22 cellular contexts compared by ENCODE assay signal in the genomic region with DNA sequence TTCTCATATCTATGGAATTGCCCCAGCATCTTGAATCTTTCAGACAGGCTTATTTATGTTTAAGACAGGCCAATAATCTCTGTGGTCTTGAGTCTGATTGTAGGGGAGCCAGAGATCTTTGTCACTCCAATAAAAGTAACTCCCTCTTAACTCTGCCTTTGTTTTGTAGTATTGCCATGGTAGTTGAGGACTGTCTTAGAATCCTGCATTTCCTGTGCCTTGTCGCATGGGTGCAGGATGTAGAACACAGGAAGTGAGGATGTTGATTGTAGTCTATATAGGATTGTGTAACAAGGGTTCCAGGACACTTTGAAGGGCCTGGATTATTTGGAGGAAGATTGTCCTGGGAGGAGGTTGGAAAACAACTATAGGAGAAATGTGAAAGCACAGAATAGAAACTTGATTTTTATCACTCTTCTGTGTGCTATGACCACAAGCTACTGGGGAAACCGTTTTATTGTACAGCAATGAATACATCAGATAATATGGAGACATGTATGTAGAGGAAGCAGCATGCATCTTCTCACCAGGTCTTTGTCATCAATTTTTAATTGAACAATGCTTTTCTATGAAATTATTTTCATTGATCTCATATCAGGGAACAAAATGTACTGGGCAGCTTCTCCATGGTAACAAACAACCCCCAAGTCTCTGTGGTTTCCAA.
DNase-seq lines count a peak whose midpoint lies in the region; ATAC-seq lines count a peak whose summit lies in the region.
"Had no signal": no experiment of that assay in that cellular context is flagged by ENCODE, and none has a peak within 500 bp of the region (broad histone marks: within the 10 kb centered on the region; RNA-seq: fewer than 3 reads in every experiment).

No MANE protein-coding gene starts in this region.

- H3K9me3 Mint-ChIP-seq in activated T-cell treated with anti-CD3 and anti-CD28 coated beads, Interleukin-2, amount 50 U/mL, for 4 hours: no peaks in the 10 kb centered on the region
- H3K9me3 Mint-ChIP-seq in activated T-helper 17 cell treated with anti-CD3 and anti-CD28 coated beads, Interleukin-2, amount 50 U/mL, for 72 hours: no peaks in the 10 kb centered on the region
- H3K9me3 Mint-ChIP-seq in naive thymus-derived CD8-positive, alpha-beta T cell: no peaks in the 10 kb centered on the region
- H3K9me3 Mint-ChIP-seq: activated naive CD4-positive, alpha-beta T cell treated with anti-CD3 and anti-CD28 coated beads, Interleukin-2, amount 10 ng/mL, durations not matched to agents 7 days and 5 days had no signal

- POLR2A ChIA-PET in naive thymus-derived CD8-positive, alpha-beta T cell (lab: Charles Lee): interaction anchor here (1.1 kb wide), 1 partner anchor 14 kb away, joined by 3 read pairs; no protein-coding TSS in a partner anchor

- H3K4me3 Mint-ChIP-seq in activated T-cell treated with anti-CD3 and anti-CD28 coated beads, Interleukin-2, amount 50 U/mL, for 4 hours: peak overlapping the region; percentile 14
- no peak overlapping the region for H3K4me3 Mint-ChIP-seq in activated T-helper 17 cell treated with anti-CD3 and anti-CD28 coated beads, Interleukin-2, amount 50 U/mL, for 72 hours
- H3K4me3 Mint-ChIP-seq in naive thymus-derived CD8-positive, alpha-beta T cell: peak overlapping the region in 3 of 10 donors; percentile 0 to 54 (median 3)
- H3K4me3 Mint-ChIP-seq: activated naive CD4-positive, alpha-beta T cell treated with anti-CD3 and anti-CD28 coated beads, Interleukin-2, amount 10 ng/mL, durations not matched to agents 7 days and 5 days; activated T-cell treated with anti-CD3 and anti-CD28 coated beads, Interleukin-2, amount 50 U/mL, for 72 hours; stimulated activated naive B cell treated with anti-CD40 and anti-IgM and Interleukin-4, amounts not matched to agents 10 μg/mL and 1 μg/mL and 100 μg/mL, for 72 hours had no signal

- peaks cover 24% of the 10 kb centered on the region for H3K4me1 Mint-ChIP-seq in activated T-cell treated with anti-CD3 and anti-CD28 coated beads, Interleukin-2, amount 50 U/mL, for 4 hours (ENCODE audit: low read depth)
- peaks cover 22% of the 10 kb centered on the region for H3K4me1 Mint-ChIP-seq in activated T-helper 17 cell treated with anti-CD3 and anti-CD28 coated beads, Interleukin-2, amount 50 U/mL, for 72 hours
- H3K4me1 Mint-ChIP-seq in naive thymus-derived CD8-positive, alpha-beta T cell: peaks cover 18 to 24% (median 23%) of the 10 kb centered on the region in 4 donors

- peak; percentile 51 to 62 for ATAC-seq in activated T-cell treated with anti-CD3 and anti-CD28 coated beads, Interleukin-2, amount 50 U/mL, for 4 hours
- peak; percentile 50 for ATAC-seq in activated T-helper 17 cell treated with anti-CD3 and anti-CD28 coated beads, Interleukin-2, amount 50 U/mL, for 72 hours (replicated peaks)
- peak; percentile 61 to 83 for ATAC-seq in naive thymus-derived CD8-positive, alpha-beta T cell
- no peak for ATAC-seq in GM21367 (IDR thresholded peaks at IDR 0.05; ENCODE audit: unreplicated experiment)
- ATAC-seq: foreskin keratinocyte; heart right ventricle; sciatic nerve; stimulated activated naive B cell treated with anti-CD40 and anti-IgM and Interleukin-4, amounts not matched to agents 10 μg/mL and 1 μg/mL and 100 μg/mL, for 72 hours had no signal

- no peak for DNase-seq in activated T-cell treated with anti-CD3 and anti-CD28 coated beads, Interleukin-2, amount 50 U/mL, for 4 hours
- DNase-seq in activated T-cell treated with anti-CD3 and anti-CD28 coated beads, Interleukin-2, amount 50 U/mL, for 1 hour: no peak
- peak; percentile 24 for DNase-seq in DMS53 treated with DMSO at 0.1 percent for 48 hours (lab: John Stamatoyannopoulos, UW; ENCODE audit: unreplicated experiment)
- peak in 2 of 10 donors; percentile 34 to 35 for DNase-seq in naive thymus-derived CD8-positive, alpha-beta T cell
- DNase-seq in stimulated activated CD4-positive, alpha-beta T cell treated with anti-CD3 and anti-CD28 coated beads, Interleukin-15, amount 100 ng/mL, for 24 hours: no peak
- DNase-seq in foreskin melanocyte: no peak
- DNase-seq: activated CD4-positive, CD25-positive, alpha-beta regulatory T cell treated with anti-CD3 and anti-CD28 coated beads, Interleukin-2, amount 50 U/mL, for 72 hours; activated naive CD4-positive, alpha-beta T cell treated with anti-CD3 and anti-CD28 coated beads, Interleukin-2, amount 10 ng/mL, durations not matched to agents 7 days and 5 days; activated T-cell treated with anti-CD3 and anti-CD28 coated beads, Interleukin-2, amount 50 U/mL, for 72 hours; anterior cingulate cortex; foreskin keratinocyte; heart right ventricle; NCI-H1092; NCI-H1694 treated with DMSO at 0.1 percent for 48 hours; SJCRH30; stimulated activated CD4-positive, alpha-beta T cell treated with anti-CD3 and anti-CD28 coated beads, Interleukin-12 subunit alpha, Interleukin-12 subunit beta, amount 100 ng/mL, for 4 hours; stimulated activated CD4-positive, alpha-beta T cell treated with anti-CD3 and anti-CD28 coated beads, Interleukin-4, amount 100 ng/mL, for 4 hours; stimulated activated naive B cell treated with anti-CD40 and anti-IgM and Interleukin-4, amounts not matched to agents 10 μg/mL and 1 μg/mL and 100 μg/mL, for 72 hours had no signal

- peak overlapping the region; percentile 0 for H3K27ac Mint-ChIP-seq in activated T-helper 17 cell treated with anti-CD3 and anti-CD28 coated beads, Interleukin-2, amount 50 U/mL, for 72 hours
- peak overlapping the region in 7 of 10 donors; percentile 0 to 67 (median 18) for H3K27ac Mint-ChIP-seq in naive thymus-derived CD8-positive, alpha-beta T cell
- H3K27ac Mint-ChIP-seq: activated naive CD4-positive, alpha-beta T cell treated with anti-CD3 and anti-CD28 coated beads, Interleukin-2, amount 10 ng/mL, durations not matched to agents 7 days and 5 days; activated T-cell treated with anti-CD3 and anti-CD28 coated beads, Interleukin-2, amount 50 U/mL, for 72 hours; stimulated activated naive B cell treated with anti-CD40 and anti-IgM and Interleukin-4, amounts not matched to agents 10 μg/mL and 1 μg/mL and 100 μg/mL, for 72 hours had no signal

- no peaks in the 10 kb centered on the region for H3K27me3 Mint-ChIP-seq in activated T-cell treated with anti-CD3 and anti-CD28 coated beads, Interleukin-2, amount 50 U/mL, for 4 hours (ENCODE audit: low read depth)
- no peaks in the 10 kb centered on the region for H3K27me3 Mint-ChIP-seq in activated T-helper 17 cell treated with anti-CD3 and anti-CD28 coated beads, Interleukin-2, amount 50 U/mL, for 72 hours
- H3K27me3 Mint-ChIP-seq in naive thymus-derived CD8-positive, alpha-beta T cell: no peaks in the 10 kb centered on the region
- H3K27me3 Mint-ChIP-seq: progenitor cell of endocrine pancreas had no signal

- H3K36me3 Mint-ChIP-seq in activated T-cell treated with anti-CD3 and anti-CD28 coated beads, Interleukin-2, amount 50 U/mL, for 4 hours (ENCODE audit: insufficient read depth): peaks cover 2% of the 10 kb centered on the region
- H3K36me3 Mint-ChIP-seq in activated T-helper 17 cell treated with anti-CD3 and anti-CD28 coated beads, Interleukin-2, amount 50 U/mL, for 72 hours (ENCODE audit: low read depth): no peaks in the 10 kb centered on the region
- H3K36me3 Mint-ChIP-seq in naive thymus-derived CD8-positive, alpha-beta T cell: no peaks in the 10 kb centered on the region
- H3K36me3 Mint-ChIP-seq: activated naive CD4-positive, alpha-beta T cell treated with anti-CD3 and anti-CD28 coated beads, Interleukin-2, amount 10 ng/mL, durations not matched to agents 7 days and 5 days; stimulated activated naive B cell treated with anti-CD40 and anti-IgM and Interleukin-4, amounts not matched to agents 10 μg/mL and 1 μg/mL and 100 μg/mL, for 72 hours had no signal
